8 cellular contexts compared by ENCODE assay signal in genomic region chr12:56687225-56688128, GRCh38.
A peak's percentile ranks its signal among the peaks of the same experiment; 100 is the strongest.
DNase-seq lines count a peak whose midpoint lies in the region; ATAC-seq lines count a peak whose summit lies in the region.

No MANE protein-coding gene starts in this region.

- no peaks in the 10 kb centered on the region for H3K27me3 ChIP-seq in layer of hippocampus (ENCODE audit: control insufficient read depth, insufficient read depth, low read length)

- peak overlapping the region; percentile 100 for H3K27ac ChIP-seq in caudate nucleus (ENCODE audit: low read depth, low read length)
- H3K27ac ChIP-seq in layer of hippocampus (ENCODE audit: low read depth, low read length), result peak overlapping the region; percentile 100

- DNase-seq in D341Med (ENCODE audit: low spot score) (peak; percentile 39), NAMALWA (ENCODE audit: low spot score) (peak; percentile 65), caudate nucleus (lab: John Stamatoyannopoulos, UW) (peak in 57 of 61 donors; percentile 1 to 79 (median 52))
- peak; percentile 26 to 83 (median 58) for DNase-seq in activated CD4-positive, CD25-positive, alpha-beta regulatory T cell (lab: John Stamatoyannopoulos, UW)
- peak; percentile 56 for DNase-seq in stimulated activated CD4-positive, alpha-beta T cell treated with anti-CD3 and anti-CD28 coated beads, Interleukin-1b, Interleukin-23, amount 100 ng/mL, for 48 hours

- peak; percentile 0 for ATAC-seq in GM21786 (IDR thresholded peaks at IDR 0.05; ENCODE audit: unreplicated experiment)
- ATAC-seq in HG03457 (IDR thresholded peaks at IDR 0.05; ENCODE audit: unreplicated experiment), result no peak
